ENCODE assay signal across 2 cellular contexts in the genomic region with DNA sequence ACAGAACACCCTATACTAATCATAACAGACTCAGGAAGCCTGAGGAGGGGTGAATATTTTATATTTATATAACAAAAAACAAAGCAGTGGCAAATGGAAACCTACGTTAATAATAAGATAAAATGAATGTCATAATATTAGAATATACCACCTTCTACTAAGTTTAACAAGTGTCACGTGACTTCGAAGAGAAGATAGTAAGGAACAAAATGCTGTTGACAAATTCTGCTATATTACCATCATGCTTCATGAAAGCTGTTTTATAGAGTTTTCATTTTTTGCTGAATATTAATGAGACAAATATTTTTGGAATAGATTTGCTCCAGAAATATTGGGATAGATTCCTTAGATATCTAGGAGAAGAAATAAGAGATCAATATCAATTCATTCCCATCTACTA.
TF ChIP-seq lines count a peak whose summit lies in the region.

No MANE protein-coding gene starts in this region.

TF ChIP-seq in HepG2, 621 proteins besides CTCF, POLR2A, EP300 and RAD21:
- TF ChIP-seq RAD51 (IDR thresholded peaks at IDR 0.05; ENCODE audit: borderline replicate concordance): peak; percentile 79; the same call in 1 of the 2 replicates
- TF ChIP-seq, protein P1, sequence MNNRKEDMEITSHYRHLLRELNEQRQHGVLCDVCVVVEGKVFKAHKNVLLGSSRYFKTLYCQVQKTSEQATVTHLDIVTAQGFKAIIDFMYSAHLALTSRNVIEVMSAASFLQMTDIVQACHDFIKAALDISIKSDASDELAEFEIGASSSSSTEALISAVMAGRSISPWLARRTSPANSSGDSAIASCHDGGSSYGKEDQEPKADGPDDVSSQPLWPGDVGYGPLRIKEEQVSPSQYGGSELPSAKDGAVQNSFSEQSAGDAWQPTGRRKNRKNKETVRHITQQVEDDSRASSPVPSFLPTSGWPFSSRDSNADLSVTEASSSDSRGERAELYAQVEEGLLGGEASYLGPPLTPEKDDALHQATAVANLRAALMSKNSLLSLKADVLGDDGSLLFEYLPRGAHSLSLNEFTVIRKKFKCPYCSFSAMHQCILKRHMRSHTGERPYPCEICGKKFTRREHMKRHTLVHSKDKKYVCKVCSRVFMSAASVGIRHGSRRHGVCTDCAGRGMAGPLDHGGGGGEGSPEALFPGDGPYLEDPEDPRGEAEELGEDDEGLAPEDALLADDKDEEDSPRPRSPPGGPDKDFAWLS (CRISPR knock-in tag; IDR thresholded peaks at IDR 0.05; ENCODE audit: borderline replicate concordance): no peak
- TF ChIP-seq, protein P2, sequence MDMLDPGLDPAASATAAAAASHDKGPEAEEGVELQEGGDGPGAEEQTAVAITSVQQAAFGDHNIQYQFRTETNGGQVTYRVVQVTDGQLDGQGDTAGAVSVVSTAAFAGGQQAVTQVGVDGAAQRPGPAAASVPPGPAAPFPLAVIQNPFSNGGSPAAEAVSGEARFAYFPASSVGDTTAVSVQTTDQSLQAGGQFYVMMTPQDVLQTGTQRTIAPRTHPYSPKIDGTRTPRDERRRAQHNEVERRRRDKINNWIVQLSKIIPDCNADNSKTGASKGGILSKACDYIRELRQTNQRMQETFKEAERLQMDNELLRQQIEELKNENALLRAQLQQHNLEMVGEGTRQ (IDR thresholded peaks at IDR 0.05; ENCODE audit: low read depth, low read length): 0 out of 2 replicates have a peak, but pooled peaks have one; percentile 9
- TF ChIP-seq, protein P2 (CRISPR knock-in tag; IDR thresholded peaks at IDR 0.05; ENCODE audit: borderline replicate concordance): no peak

TF ChIP-seq in K562, 482 proteins besides CTCF, POLR2A, EP300 and RAD21:
- TF ChIP-seq, protein P3, sequence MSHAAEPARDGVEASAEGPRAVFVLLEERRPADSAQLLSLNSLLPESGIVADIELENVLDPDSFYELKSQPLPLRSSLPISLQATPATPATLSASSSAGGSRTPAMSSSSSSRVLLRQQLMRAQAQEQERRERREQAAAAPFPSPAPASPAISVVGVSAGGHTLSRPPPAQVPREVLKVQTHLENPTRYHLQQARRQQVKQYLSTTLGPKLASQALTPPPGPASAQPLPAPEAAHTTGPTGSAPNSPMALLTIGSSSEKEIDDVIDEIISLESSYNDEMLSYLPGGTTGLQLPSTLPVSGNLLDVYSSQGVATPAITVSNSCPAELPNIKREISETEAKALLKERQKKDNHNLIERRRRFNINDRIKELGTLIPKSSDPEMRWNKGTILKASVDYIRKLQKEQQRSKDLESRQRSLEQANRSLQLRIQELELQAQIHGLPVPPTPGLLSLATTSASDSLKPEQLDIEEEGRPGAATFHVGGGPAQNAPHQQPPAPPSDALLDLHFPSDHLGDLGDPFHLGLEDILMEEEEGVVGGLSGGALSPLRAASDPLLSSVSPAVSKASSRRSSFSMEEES (CRISPR knock-in tag; IDR thresholded peaks at IDR 0.05): peak; percentile 99
- peak; percentile 83 for TF ChIP-seq CBFA2T2 (conservative IDR thresholded peaks at IDR 0.05)
- peak; percentile 63; the same call in 1 of the 2 replicates for TF ChIP-seq ZNF589 (CRISPR knock-in tag; IDR thresholded peaks at IDR 0.05; ENCODE audit: low read depth)
- peak; percentile 21; the same call in 1 of the 2 replicates for TF ChIP-seq BHLHE40 (IDR thresholded peaks at IDR 0.05; ENCODE audit: low read length)
- TF ChIP-seq, protein P4, sequence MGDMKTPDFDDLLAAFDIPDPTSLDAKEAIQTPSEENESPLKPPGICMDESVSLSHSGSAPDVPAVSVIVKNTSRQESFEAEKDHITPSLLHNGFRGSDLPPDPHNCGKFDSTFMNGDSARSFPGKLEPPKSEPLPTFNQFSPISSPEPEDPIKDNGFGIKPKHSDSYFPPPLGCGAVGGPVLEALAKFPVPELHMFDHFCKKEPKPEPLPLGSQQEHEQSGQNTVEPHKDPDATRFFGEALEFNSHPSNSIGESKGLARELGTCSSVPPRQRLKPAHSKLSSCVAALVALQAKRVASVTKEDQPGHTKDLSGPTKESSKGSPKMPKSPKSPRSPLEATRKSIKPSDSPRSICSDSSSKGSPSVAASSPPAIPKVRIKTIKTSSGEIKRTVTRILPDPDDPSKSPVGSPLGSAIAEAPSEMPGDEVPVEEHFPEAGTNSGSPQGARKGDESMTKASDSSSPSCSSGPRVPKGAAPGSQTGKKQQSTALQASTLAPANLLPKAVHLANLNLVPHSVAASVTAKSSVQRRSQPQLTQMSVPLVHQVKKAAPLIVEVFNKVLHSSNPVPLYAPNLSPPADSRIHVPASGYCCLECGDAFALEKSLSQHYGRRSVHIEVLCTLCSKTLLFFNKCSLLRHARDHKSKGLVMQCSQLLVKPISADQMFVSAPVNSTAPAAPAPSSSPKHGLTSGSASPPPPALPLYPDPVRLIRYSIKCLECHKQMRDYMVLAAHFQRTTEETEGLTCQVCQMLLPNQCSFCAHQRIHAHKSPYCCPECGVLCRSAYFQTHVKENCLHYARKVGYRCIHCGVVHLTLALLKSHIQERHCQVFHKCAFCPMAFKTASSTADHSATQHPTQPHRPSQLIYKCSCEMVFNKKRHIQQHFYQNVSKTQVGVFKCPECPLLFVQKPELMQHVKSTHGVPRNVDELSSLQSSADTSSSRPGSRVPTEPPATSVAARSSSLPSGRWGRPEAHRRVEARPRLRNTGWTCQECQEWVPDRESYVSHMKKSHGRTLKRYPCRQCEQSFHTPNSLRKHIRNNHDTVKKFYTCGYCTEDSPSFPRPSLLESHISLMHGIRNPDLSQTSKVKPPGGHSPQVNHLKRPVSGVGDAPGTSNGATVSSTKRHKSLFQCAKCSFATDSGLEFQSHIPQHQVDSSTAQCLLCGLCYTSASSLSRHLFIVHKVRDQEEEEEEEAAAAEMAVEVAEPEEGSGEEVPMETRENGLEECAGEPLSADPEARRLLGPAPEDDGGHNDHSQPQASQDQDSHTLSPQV (IDR thresholded peaks at IDR 0.05): 0 out of 2 replicates have a peak, but pooled peaks have one; percentile 7
- TF ChIP-seq ARNT (IDR thresholded peaks at IDR 0.05): no peak
- TF ChIP-seq TOE1 (IDR thresholded peaks at IDR 0.05; ENCODE audit: borderline replicate concordance): peak; percentile 96
- TF ChIP-seq TOE1 (CRISPR knock-in tag; IDR thresholded peaks at IDR 0.05; ENCODE audit: borderline replicate concordance, low read depth): no peak
- peak; percentile 41; the same call in 1 of the 2 replicates for TF ChIP-seq NR2C1 (IDR thresholded peaks at IDR 0.05)
- TF ChIP-seq NR2C1 (tag; IDR thresholded peaks at IDR 0.05): no peak
- TF ChIP-seq, protein P5, sequence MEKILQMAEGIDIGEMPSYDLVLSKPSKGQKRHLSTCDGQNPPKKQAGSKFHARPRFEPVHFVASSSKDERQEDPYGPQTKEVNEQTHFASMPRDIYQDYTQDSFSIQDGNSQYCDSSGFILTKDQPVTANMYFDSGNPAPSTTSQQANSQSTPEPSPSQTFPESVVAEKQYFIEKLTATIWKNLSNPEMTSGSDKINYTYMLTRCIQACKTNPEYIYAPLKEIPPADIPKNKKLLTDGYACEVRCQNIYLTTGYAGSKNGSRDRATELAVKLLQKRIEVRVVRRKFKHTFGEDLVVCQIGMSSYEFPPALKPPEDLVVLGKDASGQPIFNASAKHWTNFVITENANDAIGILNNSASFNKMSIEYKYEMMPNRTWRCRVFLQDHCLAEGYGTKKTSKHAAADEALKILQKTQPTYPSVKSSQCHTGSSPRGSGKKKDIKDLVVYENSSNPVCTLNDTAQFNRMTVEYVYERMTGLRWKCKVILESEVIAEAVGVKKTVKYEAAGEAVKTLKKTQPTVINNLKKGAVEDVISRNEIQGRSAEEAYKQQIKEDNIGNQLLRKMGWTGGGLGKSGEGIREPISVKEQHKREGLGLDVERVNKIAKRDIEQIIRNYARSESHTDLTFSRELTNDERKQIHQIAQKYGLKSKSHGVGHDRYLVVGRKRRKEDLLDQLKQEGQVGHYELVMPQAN (IDR thresholded peaks at IDR 0.05; ENCODE audit: borderline replicate concordance): no peak
- TF ChIP-seq, protein P6, sequence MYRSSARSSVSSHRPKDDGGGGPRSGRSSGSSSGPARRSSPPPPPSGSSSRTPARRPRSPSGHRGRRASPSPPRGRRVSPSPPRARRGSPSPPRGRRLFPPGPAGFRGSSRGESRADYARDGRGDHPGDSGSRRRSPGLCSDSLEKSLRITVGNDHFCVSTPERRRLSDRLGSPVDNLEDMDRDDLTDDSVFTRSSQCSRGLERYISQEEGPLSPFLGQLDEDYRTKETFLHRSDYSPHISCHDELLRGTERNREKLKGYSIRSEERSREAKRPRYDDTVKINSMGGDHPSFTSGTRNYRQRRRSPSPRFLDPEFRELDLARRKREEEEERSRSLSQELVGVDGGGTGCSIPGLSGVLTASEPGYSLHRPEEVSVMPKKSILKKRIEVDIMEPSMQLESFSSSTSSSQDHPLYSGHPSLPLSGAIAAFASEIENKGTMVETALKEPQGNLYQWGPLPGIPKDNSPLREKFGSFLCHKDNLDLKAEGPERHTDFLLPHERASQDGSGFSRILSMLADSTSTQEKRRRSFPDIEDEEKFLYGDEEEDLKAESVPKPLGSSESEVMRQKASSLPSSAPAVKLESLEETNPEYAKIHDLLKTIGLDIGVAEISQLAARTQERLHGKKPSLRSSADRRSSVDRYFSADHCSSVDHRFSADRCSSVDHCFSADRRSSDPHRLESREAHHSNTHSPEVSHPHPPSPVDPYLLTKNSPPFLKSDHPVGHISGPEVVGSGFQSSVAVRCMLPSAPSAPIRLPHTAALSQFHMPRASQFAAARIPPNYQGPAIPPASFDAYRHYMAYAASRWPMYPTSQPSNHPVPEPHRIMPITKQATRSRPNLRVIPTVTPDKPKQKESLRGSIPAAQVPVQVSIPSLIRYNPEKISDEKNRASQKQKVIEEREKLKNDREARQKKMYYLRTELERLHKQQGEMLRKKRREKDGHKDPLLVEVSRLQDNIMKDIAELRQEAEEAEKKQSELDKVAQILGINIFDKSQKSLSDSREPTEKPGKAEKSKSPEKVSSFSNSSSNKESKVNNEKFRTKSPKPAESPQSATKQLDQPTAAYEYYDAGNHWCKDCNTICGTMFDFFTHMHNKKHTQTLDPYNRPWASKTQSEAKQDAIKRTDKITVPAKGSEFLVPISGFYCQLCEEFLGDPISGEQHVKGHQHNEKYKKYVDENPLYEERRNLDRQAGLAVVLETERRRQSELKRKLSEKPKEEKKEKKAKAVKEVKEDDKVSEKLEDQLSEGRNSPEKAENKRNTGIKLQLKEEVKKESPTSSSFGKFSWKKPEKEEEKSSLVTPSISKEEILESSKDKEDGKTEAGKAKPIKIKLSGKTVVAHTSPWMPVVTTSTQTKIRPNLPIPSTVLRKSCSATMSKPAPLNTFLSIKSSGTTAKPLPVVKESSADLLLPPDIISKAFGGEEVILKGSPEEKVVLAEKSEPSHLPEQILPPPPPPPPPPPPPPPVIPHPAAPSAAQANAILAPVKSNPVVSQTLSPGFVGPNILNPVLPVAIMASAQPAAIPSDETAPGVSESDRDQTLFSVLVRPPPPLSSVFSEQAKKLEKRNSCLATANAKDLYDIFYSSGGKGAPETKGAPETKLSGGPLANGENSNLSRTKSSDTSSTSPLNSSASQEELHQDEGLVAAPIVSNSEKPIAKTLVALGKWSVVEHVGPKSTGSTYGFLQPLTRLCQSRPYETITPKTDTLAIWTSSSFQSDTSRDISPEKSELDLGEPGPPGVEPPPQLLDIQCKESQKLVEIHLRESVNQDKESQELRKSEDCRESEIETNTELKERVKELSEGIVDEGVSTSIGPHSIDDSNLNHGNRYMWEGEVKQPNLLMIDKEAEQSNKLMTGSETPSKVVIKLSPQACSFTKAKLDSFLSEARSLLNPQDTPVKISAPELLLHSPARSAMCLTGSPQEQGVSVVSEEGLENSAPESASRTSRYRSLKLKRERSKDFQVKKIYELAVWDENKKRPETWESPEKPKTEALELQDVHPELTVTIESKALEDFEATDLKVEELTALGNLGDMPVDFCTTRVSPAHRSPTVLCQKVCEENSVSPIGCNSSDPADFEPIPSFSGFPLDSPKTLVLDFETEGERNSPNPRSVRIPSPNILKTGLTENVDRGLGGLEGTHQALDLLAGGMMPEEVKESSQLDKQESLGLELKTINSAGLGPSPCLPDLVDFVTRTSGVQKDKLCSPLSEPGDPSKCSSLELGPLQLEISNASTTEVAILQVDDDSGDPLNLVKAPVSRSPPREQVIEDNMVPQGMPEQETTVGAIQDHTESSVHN (IDR thresholded peaks at IDR 0.05; ENCODE audit: borderline replicate concordance in 1 of 2, low read depth in 1 of 2): peak in 1 of 2 experiments; percentile 79; a peak in 1 of 4 replicates
- TF ChIP-seq RAD51 (IDR thresholded peaks at IDR 0.05; ENCODE audit: borderline replicate concordance, low read depth): peak; percentile 98
- TF ChIP-seq, protein P7, sequence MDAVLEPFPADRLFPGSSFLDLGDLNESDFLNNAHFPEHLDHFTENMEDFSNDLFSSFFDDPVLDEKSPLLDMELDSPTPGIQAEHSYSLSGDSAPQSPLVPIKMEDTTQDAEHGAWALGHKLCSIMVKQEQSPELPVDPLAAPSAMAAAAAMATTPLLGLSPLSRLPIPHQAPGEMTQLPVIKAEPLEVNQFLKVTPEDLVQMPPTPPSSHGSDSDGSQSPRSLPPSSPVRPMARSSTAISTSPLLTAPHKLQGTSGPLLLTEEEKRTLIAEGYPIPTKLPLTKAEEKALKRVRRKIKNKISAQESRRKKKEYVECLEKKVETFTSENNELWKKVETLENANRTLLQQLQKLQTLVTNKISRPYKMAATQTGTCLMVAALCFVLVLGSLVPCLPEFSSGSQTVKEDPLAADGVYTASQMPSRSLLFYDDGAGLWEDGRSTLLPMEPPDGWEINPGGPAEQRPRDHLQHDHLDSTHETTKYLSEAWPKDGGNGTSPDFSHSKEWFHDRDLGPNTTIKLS (IDR thresholded peaks at IDR 0.05; ENCODE audit: borderline replicate concordance, low read depth): no peak
- no peak for TF ChIP-seq MTA3 (IDR thresholded peaks at IDR 0.05; ENCODE audit: borderline replicate concordance)
- no peak for TF ChIP-seq CBX5 (IDR thresholded peaks at IDR 0.05; ENCODE audit: borderline replicate concordance, low read depth)
- no peak for TF ChIP-seq CC2D1A (IDR thresholded peaks at IDR 0.05)
